Comparison of ENCODE assay signal across 8 cellular contexts in the genomic region with DNA sequence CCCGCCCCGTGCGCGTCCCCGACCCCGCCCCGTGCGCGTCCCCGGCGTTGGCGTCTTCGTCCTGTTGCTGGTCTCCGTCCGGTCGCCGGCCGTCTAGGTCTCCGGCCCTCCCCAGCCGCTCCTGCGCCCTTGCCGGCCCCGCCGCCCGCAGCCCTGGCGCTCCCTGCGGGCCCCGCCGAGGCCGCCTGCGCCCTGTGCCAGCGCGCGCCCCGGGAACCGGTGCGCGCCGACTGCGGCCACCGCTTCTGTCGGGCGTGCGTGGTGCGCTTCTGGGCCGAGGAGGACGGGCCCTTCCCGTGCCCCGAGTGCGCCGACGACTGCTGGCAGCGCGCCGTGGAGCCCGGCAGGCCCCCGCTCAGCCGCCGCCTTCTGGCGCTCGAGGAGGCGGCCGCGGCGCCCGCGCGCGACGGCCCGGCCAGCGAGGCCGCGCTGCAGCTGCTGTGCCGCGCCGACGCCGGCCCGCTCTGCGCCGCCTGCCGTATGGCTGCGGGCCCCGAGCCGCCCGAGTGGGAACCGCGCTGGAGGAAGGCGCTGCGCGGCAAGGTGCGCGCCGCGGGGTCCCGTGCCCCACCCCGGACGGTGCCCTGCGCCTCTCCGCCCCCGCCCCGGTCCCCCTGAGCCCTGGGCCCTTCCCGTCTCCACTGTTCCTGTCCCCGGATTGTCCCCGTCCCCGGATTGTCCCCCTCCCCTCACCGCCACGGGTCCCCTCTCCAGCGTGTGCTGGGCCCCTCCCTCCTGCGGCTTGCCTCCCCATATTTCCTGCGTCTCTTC. TPM values are rescaled to one million over a fixed set of nuclear protein-coding genes. Genes with fewer than 3 reads are reported as not detected.
DNase-seq lines count a peak whose midpoint lies in the region; ATAC-seq and TF ChIP-seq lines count a peak whose summit lies in the region.

A gene (plus strand): TSS at position 47 of the 771 bp plus-strand sequence.

- H3K27me3 Mint-ChIP-seq in activated CD8-positive, alpha-beta T cell treated with anti-CD3 and anti-CD28 coated beads, Interleukin-2, amount 10 ng/mL, durations not matched to agents 7 days and 5 days (ENCODE audit: low read depth) = no peaks in the 10 kb centered on the region
- H3K27me3 Mint-ChIP-seq in naive thymus-derived CD8-positive, alpha-beta T cell = no peaks in the 10 kb centered on the region

- peaks cover 54% of the 10 kb centered on the region for H3K4me1 Mint-ChIP-seq in activated CD8-positive, alpha-beta T cell treated with anti-CD3 and anti-CD28 coated beads, Interleukin-2, amount 10 ng/mL, durations not matched to agents 7 days and 5 days (ENCODE audit: low read depth)
- H3K4me1 Mint-ChIP-seq in naive thymus-derived CD8-positive, alpha-beta T cell = peaks cover 22 to 45% (median 35%) of the 10 kb centered on the region in 4 donors

- peak; percentile 31 for ATAC-seq in GM21717 (IDR thresholded peaks at IDR 0.05; ENCODE audit: unreplicated experiment)
- peak; percentile 57 for ATAC-seq in activated CD8-positive, alpha-beta T cell treated with anti-CD3 and anti-CD28 coated beads, Interleukin-2, amount 10 ng/mL, durations not matched to agents 7 days and 5 days
- ATAC-seq in naive thymus-derived CD8-positive, alpha-beta T cell = peak; percentile 57 to 61

- H4K20me1 ChIP-seq in KMS-11 (ENCODE audit: insufficient read depth) = no peaks in the 10 kb centered on the region

- H3K4me3 ChIP-seq in GM08714 (ENCODE audit: low read length) (peak within 1 kb of the TSS; percentile 89), KMS-11 (IDR thresholded peaks at IDR 0.05; ENCODE audit: insufficient read depth, low read depth, low read length) (peak within 1 kb of the TSS; percentile 95), esophagus (ENCODE audit: low read depth in 1 of 2, low read length in 2 of 2) (peak within 1 kb of the TSS; percentile 81 to 86), subcutaneous abdominal adipose tissue (ENCODE audit: low read depth in 1 of 5, low read length in 5 of 5) (peak within 1 kb of the TSS; percentile 71 to 99 (median 94))

- POLR2A ChIA-PET in activated CD8-positive, alpha-beta T cell treated with anti-CD3 and anti-CD28 coated beads, Interleukin-2, amount 10 ng/mL, durations not matched to agents 7 days and 5 days (lab: Charles Lee) = interaction anchor here (0.7 to 4.1 kb wide), 12 partner anchors 8 to 313 kb away, joined by 3 to 93 read pairs (median 5); a partner anchor contains a TSS
- POLR2A ChIA-PET in naive thymus-derived CD8-positive, alpha-beta T cell (lab: Charles Lee) = interaction anchor here (0.6 to 2.9 kb wide), 13 partner anchors 12 to 348 kb away, joined by 3 to 37 read pairs (median 6); a partner anchor contains a TSS

- no peaks in the 10 kb centered on the region for H3K9me3 ChIP-seq in esophagus (ENCODE audit: control insufficient read depth in 2 of 2, insufficient read depth in 1 of 2, low read depth in 1 of 2, low read length in 1 of 2)
- H3K9me3 ChIP-seq in subcutaneous abdominal adipose tissue (ENCODE audit: control insufficient read depth in 5 of 5, low read length in 5 of 5) = no peaks in the 10 kb centered on the region

- H3K4me2 ChIP-seq in KMS-11 = peak within 1 kb of the TSS; percentile 100

- H3K27ac Mint-ChIP-seq in activated CD8-positive, alpha-beta T cell treated with anti-CD3 and anti-CD28 coated beads, Interleukin-2, amount 10 ng/mL, durations not matched to agents 7 days and 5 days = peak within 1 kb of the TSS; percentile 100
- peak within 1 kb of the TSS; percentile 99 to 100 (median 100) for H3K27ac Mint-ChIP-seq in naive thymus-derived CD8-positive, alpha-beta T cell

- peak; percentile 61 for DNase-seq in activated CD8-positive, alpha-beta T cell treated with anti-CD3 and anti-CD28 coated beads, Interleukin-2, amount 10 ng/mL, durations not matched to agents 7 days and 5 days
- peak in 7 of 10 donors; percentile 60 to 88 (median 79) for DNase-seq in naive thymus-derived CD8-positive, alpha-beta T cell
- DNase-seq in NCI-H2081 treated with DMSO at 0.1 percent for 48 hours (lab: John Stamatoyannopoulos, UW) = no peak

- no peaks in the 10 kb centered on the region for H3K9me3 Mint-ChIP-seq in activated CD8-positive, alpha-beta T cell treated with anti-CD3 and anti-CD28 coated beads, Interleukin-2, amount 10 ng/mL, durations not matched to agents 7 days and 5 days (ENCODE audit: insufficient read depth)
- H3K9me3 Mint-ChIP-seq in naive thymus-derived CD8-positive, alpha-beta T cell = no peaks in the 10 kb centered on the region

- CTCF ChIA-PET in activated CD8-positive, alpha-beta T cell treated with anti-CD3 and anti-CD28 coated beads, Interleukin-2, amount 10 ng/mL, durations not matched to agents 7 days and 5 days (lab: Charles Lee) = interaction anchor here (1.0 to 6.3 kb wide), 5 partner anchors 13 to 30 kb away, joined by 5 to 68 read pairs (median 47); a partner anchor contains a TSS

- no peaks in the 10 kb centered on the region for H3K27me3 ChIP-seq in KMS-11 (ENCODE audit: insufficient read depth, low read depth)
- H3K27me3 ChIP-seq in esophagus (ENCODE audit: control insufficient read depth in 1 of 2, insufficient read depth in 2 of 2, low read length in 2 of 2) = no peaks in the 10 kb centered on the region
- H3K27me3 ChIP-seq in subcutaneous abdominal adipose tissue (ENCODE audit: control insufficient read depth in 5 of 5, insufficient read depth in 4 of 5, low read length in 5 of 5) = no peaks in the 10 kb centered on the region

- H3K79me2 ChIP-seq in KMS-11 (ENCODE audit: insufficient read depth, low read depth) = peaks cover 25% of the 10 kb centered on the region; the same call in 1 of the 2 replicates

- H2AFZ ChIP-seq in KMS-11 (ENCODE audit: low read depth) = peak within 1 kb of the TSS; percentile 60

- H3K4me1 ChIP-seq in KMS-11 (ENCODE audit: low read depth, poor library complexity, severe bottlenecking) (peaks cover 41% of the 10 kb centered on the region), esophagus (ENCODE audit: control insufficient read depth in 2 of 2, insufficient read depth in 2 of 2, low read length in 1 of 2) (peaks cover 0 to 9% of the 10 kb centered on the region in 2 donors), subcutaneous abdominal adipose tissue (ENCODE audit: control insufficient read depth in 5 of 5, insufficient read depth in 5 of 5, low read length in 5 of 5) (peaks cover 5 to 34% (median 29%) of the 10 kb centered on the region in 5 donors)

- peaks cover 38% of the 10 kb centered on the region for H3K36me3 Mint-ChIP-seq in activated CD8-positive, alpha-beta T cell treated with anti-CD3 and anti-CD28 coated beads, Interleukin-2, amount 10 ng/mL, durations not matched to agents 7 days and 5 days (ENCODE audit: low read depth)
- peaks cover 4 to 34% (median 13%) of the 10 kb centered on the region in 3 donors for H3K36me3 Mint-ChIP-seq in naive thymus-derived CD8-positive, alpha-beta T cell

- TF ChIP-seq CTCF in KMS-11 (conservative IDR thresholded peaks at IDR 0.05; ENCODE audit: low read depth, low read length) = no peak

- H3K9ac ChIP-seq in KMS-11 = peak within 1 kb of the TSS; percentile 87
- peak within 1 kb of the TSS; percentile 90 to 99 (median 98) for H3K9ac ChIP-seq in subcutaneous abdominal adipose tissue (ENCODE audit: low read length in 5 of 5)

- peak within 1 kb of the TSS; percentile 89 for H3K4me3 Mint-ChIP-seq in activated CD8-positive, alpha-beta T cell treated with anti-CD3 and anti-CD28 coated beads, Interleukin-2, amount 10 ng/mL, durations not matched to agents 7 days and 5 days
- H3K4me3 Mint-ChIP-seq in naive thymus-derived CD8-positive, alpha-beta T cell = peak within 1 kb of the TSS; percentile 91 to 99 (median 96)

- no peaks in the 10 kb centered on the region for H3K36me3 ChIP-seq in KMS-11 (ENCODE audit: insufficient read depth)
- H3K36me3 ChIP-seq in esophagus (ENCODE audit: control insufficient read depth in 2 of 2, insufficient read depth in 2 of 2, low read length in 1 of 2) = peaks cover 6 to 11% of the 10 kb centered on the region in 2 donors
- H3K36me3 ChIP-seq in subcutaneous abdominal adipose tissue (ENCODE audit: control insufficient read depth in 5 of 5, insufficient read depth in 5 of 5, low read length in 5 of 5) = peaks cover 0 to 26% (median 21%) of the 10 kb centered on the region in 5 donors

- H3K27ac ChIP-seq in KMS-11 (peak within 1 kb of the TSS; percentile 90), esophagus (ENCODE audit: low read depth in 2 of 2, low read length in 1 of 2) (peak within 1 kb of the TSS; percentile 98 to 99), subcutaneous abdominal adipose tissue (ENCODE audit: low read depth, low read length) (peak within 1 kb of the TSS; percentile 100)

- WGBS in esophagus, 2 donors = 0 to 1% methylated on average over 71 to 112 of the region's 112 CpGs

RNA-seq across cellular contexts. Expression of the gene that starts here (rescaled TPM):
- total RNA-seq in activated CD8-positive, alpha-beta T cell treated with anti-CD3 and anti-CD28 coated beads, Interleukin-2, amount 10 ng/mL, durations not matched to agents 7 days and 5 days = 100 to 1,000 TPM; 129 to 139 TPM
- polyA plus RNA-seq in esophagus = 10 to 100 TPM; 38.0 to 47.6 TPM
- 10 to 100 TPM; 84.8 to 87.6 TPM for total RNA-seq in naive thymus-derived CD8-positive, alpha-beta T cell
- polyA plus RNA-seq in naive thymus-derived CD8-positive, alpha-beta T cell = 10 to 100 TPM; 28.4 to 62.6 (median 47.5) TPM
